ENCODE assay signal across 16 cellular contexts in the genomic region with DNA sequence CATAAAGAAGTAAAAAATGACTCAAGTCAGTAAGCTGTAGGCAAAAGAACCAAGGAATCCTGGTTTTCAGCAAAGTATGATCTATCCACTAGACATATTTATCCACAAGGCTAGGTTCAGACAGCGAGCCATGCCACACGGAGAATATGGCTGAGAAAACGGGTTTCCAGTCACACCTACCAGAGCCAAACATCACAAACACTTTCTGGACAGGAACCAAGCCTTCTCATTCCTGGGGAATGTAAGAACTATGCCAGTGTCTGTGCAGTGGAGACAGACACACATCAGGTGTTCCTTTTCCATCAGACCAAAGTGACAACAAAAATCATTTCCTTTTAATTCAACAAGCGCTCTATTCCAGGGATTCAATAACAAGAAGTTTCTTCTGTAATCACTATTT. TPM values are rescaled to one million over a fixed set of nuclear protein-coding genes. Genes with fewer than 3 reads are reported as not detected.
A peak's percentile ranks its signal among the peaks of the same experiment; 100 is the strongest.
DNase-seq lines count a peak whose midpoint lies in the region; ATAC-seq and TF ChIP-seq lines count a peak whose summit lies in the region.
"Had no signal": no experiment of that assay in that cellular context is flagged by ENCODE, and none has a peak within 500 bp of the region (broad histone marks: within the 10 kb centered on the region; RNA-seq: fewer than 3 reads in every experiment).

No MANE protein-coding gene starts in this region.

- peak; percentile 82 to 91 (median 88) for ATAC-seq in psoas muscle
- ATAC-seq: left lobe of liver had no signal

- no peak overlapping the region for H3K4me3 ChIP-seq in SK-N-SH (ENCODE audit: low read depth in 2 of 2, low read length in 1 of 2)
- H3K4me3 ChIP-seq in epithelial cell of proximal tubule (ENCODE audit: low read depth, low read length): no peak overlapping the region
- no peak overlapping the region for H3K4me3 ChIP-seq in psoas muscle

- H2AFZ ChIP-seq in SK-N-SH (ENCODE audit: low read depth): no peak overlapping the region

- peak overlapping the region; percentile 57; the same call in 1 of the 2 replicates for H3K9ac ChIP-seq in SK-N-SH

- peaks cover 79 to 82% of the 10 kb centered on the region in 2 experiments for H3K36me3 ChIP-seq in SK-N-SH (replicated peaks in 1 of 2; ENCODE audit: control insufficient read depth in 1 of 2, insufficient read depth in 2 of 2, low read length in 1 of 2)
- H3K36me3 ChIP-seq in psoas muscle (ENCODE audit: insufficient read depth in 1 of 2, low read depth in 1 of 2): peaks cover 25 to 97% of the 10 kb centered on the region in 2 donors

- H3F3A ChIP-seq in SK-N-SH (replicated peaks; ENCODE audit: insufficient read depth): peaks cover 49% of the 10 kb centered on the region

- no peaks in the 10 kb centered on the region for H3K9me2 ChIP-seq in SK-N-SH

- H3K9me3 ChIP-seq in SK-N-SH (no peaks in the 10 kb centered on the region), psoas muscle (no peaks in the 10 kb centered on the region)

- H3K27ac ChIP-seq in SK-N-SH (ENCODE audit: low read depth in 2 of 2, low read length in 1 of 2) (peak overlapping the region; percentile 67 to 90), psoas muscle (peak overlapping the region; percentile 76)

- CTCF ChIA-PET in SK-N-SH (lab: Yijun Ruan, JAX): interaction anchor here (0.6 to 1.5 kb wide), 3 partner anchors 34 to 169 kb away, joined by 3 to 4 read pairs (median 4); a partner anchor contains a TSS

- peak overlapping the region; percentile 28; the same call in 1 of the 2 replicates for H3K4me2 ChIP-seq in SK-N-SH

- 47% methylated on average over 4 of the region's 4 CpGs for WGBS in SK-N-SH (ENCODE audit: low lambda C conversion rate)
- WGBS in psoas muscle, 3 donors: 33 to 49% (median 34%) methylated on average over 4 of the region's 4 CpGs

- intact Hi-C loops in psoas muscle (cut with DNase I): no loop called here

- no peaks in the 10 kb centered on the region for H3K79me2 ChIP-seq in SK-N-SH (ENCODE audit: insufficient read depth)

- POLR2A ChIA-PET in SK-N-SH (lab: Yijun Ruan, JAX): no interaction called here

- TF ChIP-seq RAD21 in SK-N-SH (IDR thresholded peaks at IDR 0.05; ENCODE audit: low read length): no peak

- TF ChIP-seq CTCF in SK-N-SH (IDR thresholded peaks at IDR 0.05) (no peak), epithelial cell of proximal tubule (conservative IDR thresholded peaks at IDR 0.05; ENCODE audit: low read depth, low read length) (no peak), psoas muscle (IDR thresholded peaks at IDR 0.05) (no peak)

- peak in 1 of 2 experiments; percentile 53; a peak in 1 of 4 replicates for TF ChIP-seq EP300 in SK-N-SH (IDR thresholded peaks at IDR 0.05; ENCODE audit: borderline replicate concordance in 1 of 2, low read depth in 1 of 2, low read length in 1 of 2)

- H3K27me3 ChIP-seq in SK-N-SH (ENCODE audit: insufficient read depth): no peaks in the 10 kb centered on the region
- no peaks in the 10 kb centered on the region for H3K27me3 ChIP-seq in psoas muscle (ENCODE audit: insufficient read depth in 3 of 3, low read length in 2 of 3)

- peaks cover 0 to 25% of the 10 kb centered on the region in 2 experiments; a peak in 2 of 4 replicates for H3K4me1 ChIP-seq in SK-N-SH (ENCODE audit: control insufficient read depth in 1 of 2, insufficient read depth in 2 of 2, low read depth in 1 of 2, low read length in 1 of 2)
- H3K4me1 ChIP-seq in psoas muscle: peaks cover 11% of the 10 kb centered on the region

- H4K20me1 ChIP-seq in SK-N-SH (ENCODE audit: insufficient read depth): no peaks in the 10 kb centered on the region

- DNase-seq in Daoy (ENCODE audit: low read depth) (peak; percentile 75), SK-N-SH (no peak), epithelial cell of proximal tubule (ENCODE audit: low read depth) (peak; percentile 35), psoas muscle (no peak), foreskin melanocyte (no peak), GDM1 (lab: John Stamatoyannopoulos, UW) (no peak), NCI-H2171 treated with DMSO at 0.1 percent for 48 hours (lab: John Stamatoyannopoulos, UW) (no peak)
- DNase-seq in activated CD4-positive, alpha-beta T cell treated with anti-CD3 and anti-CD28 coated beads for 48 hours: no peak
- DNase-seq: activated effector memory CD4-positive, alpha-beta T cell treated with Interleukin-2 at 50 U/mL for 16 hours; cerebellar nuclear complex; NCI-H1930; nucleus accumbens; stimulated activated CD4-positive, alpha-beta T cell treated with anti-CD3 and anti-CD28 coated beads, Interleukin-2, amount 100 ng/mL, for 48 hours; stimulated activated naive CD4-positive, alpha-beta T cell; T-helper 1 cell had no signal

TF ChIP-seq in SK-N-SH, 30 proteins besides CTCF, POLR2A, EP300 and RAD21:
- TF ChIP-seq, protein P1, sequence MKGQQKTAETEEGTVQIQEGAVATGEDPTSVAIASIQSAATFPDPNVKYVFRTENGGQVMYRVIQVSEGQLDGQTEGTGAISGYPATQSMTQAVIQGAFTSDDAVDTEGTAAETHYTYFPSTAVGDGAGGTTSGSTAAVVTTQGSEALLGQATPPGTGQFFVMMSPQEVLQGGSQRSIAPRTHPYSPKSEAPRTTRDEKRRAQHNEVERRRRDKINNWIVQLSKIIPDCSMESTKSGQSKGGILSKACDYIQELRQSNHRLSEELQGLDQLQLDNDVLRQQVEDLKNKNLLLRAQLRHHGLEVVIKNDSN (IDR thresholded peaks at IDR 0.05; ENCODE audit: borderline replicate concordance, low read depth): no peak
- TF ChIP-seq TCF12 (IDR thresholded peaks at IDR 0.05) (peak; percentile 69), NFIC (IDR thresholded peaks at IDR 0.05; ENCODE audit: borderline replicate concordance) (peak; percentile 90), FOXM1 (IDR thresholded peaks at IDR 0.05; ENCODE audit: low read depth) (no peak), TEAD4 (IDR thresholded peaks at IDR 0.05; ENCODE audit: borderline replicate concordance, insufficient read depth) (peak; percentile 46; the same call in 1 of the 2 replicates), EZH2phosphoT487 (IDR thresholded peaks at IDR 0.05; ENCODE audit: borderline replicate concordance, low read depth) (no peak), JUND (IDR thresholded peaks at IDR 0.05) (peak; percentile 49), FOXJ3 (CRISPR knock-in tag; IDR thresholded peaks at IDR 0.05) (no peak), TAF1 (IDR thresholded peaks at IDR 0.05; ENCODE audit: borderline replicate concordance, low read depth, low read length) (no peak)
- TF ChIP-seq, protein P2, sequence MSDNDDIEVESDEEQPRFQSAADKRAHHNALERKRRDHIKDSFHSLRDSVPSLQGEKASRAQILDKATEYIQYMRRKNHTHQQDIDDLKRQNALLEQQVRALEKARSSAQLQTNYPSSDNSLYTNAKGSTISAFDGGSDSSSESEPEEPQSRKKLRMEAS (IDR thresholded peaks at IDR 0.05; ENCODE audit: low read depth): peak; percentile 61; the same call in 1 of the 2 replicates
- TF ChIP-seq, protein P3, sequence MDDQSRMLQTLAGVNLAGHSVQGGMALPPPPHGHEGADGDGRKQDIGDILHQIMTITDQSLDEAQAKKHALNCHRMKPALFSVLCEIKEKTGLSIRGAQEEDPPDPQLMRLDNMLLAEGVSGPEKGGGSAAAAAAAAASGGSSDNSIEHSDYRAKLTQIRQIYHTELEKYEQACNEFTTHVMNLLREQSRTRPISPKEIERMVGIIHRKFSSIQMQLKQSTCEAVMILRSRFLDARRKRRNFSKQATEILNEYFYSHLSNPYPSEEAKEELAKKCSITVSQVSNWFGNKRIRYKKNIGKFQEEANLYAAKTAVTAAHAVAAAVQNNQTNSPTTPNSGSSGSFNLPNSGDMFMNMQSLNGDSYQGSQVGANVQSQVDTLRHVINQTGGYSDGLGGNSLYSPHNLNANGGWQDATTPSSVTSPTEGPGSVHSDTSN (IDR thresholded peaks at IDR 0.05): peak; percentile 60; the same call in 1 of the 2 replicates
TF ChIP-seq in SK-N-SH: peak in this region for 6.

RNA-seq across cellular contexts. Expression of a gene that starts 41.1 kb away (rescaled TPM):
- 24.6 and 27.9 TPM in 2 replicates for total RNA-seq in Daoy (2014; rRNA removed; shearing (Covaris generic))
- polyA plus RNA-seq in SK-N-SH (2012; rRNA removed) (35.1 and 50.8 TPM in 2 replicates), psoas muscle (10 to 100 TPM in 2 of 3 donors, 1 to 10 TPM in 1; 8.5 to 21.5 (median 13.1) TPM)
- 27.0 and 33.1 TPM in 2 replicates for polyA plus RNA-seq in SK-N-SH (2012; cell fraction: cytosol; rRNA removed)
- 62.9 and 79.3 TPM in 2 replicates for polyA plus RNA-seq in SK-N-SH (2012; cell fraction: nucleus; rRNA removed)
- total RNA-seq in epithelial cell of proximal tubule (28.9 and 35.7 TPM in 2 replicates), psoas muscle (10 to 100 TPM; 15.0 to 24.6 (median 18.7) TPM)

RNA-seq across cellular contexts. Expression of a gene that starts 41.2 kb away (rescaled TPM):
- total RNA-seq in Daoy (2014; rRNA removed; shearing (Covaris generic)): 34.8 and 49.4 TPM in 2 replicates
- 42.6 and 56.7 TPM in 2 replicates for polyA plus RNA-seq in SK-N-SH (2012; rRNA removed)
- 65.7 and 79.5 TPM in 2 replicates for polyA plus RNA-seq in SK-N-SH (2012; cell fraction: cytosol; rRNA removed)
- 20.8 and 36.2 TPM in 2 replicates for polyA plus RNA-seq in SK-N-SH (2012; cell fraction: nucleus; rRNA removed)
- 21.4 and 22.9 TPM in 2 replicates for total RNA-seq in epithelial cell of proximal tubule
- 10 to 100 TPM; 22.9 to 33.5 (median 29.1) TPM for total RNA-seq in psoas muscle
- 10 to 100 TPM; 11.0 to 57.4 (median 33.3) TPM for polyA plus RNA-seq in psoas muscle

RNA-seq across cellular contexts. Expression of a gene that starts 59.8 kb away (rescaled TPM):
- 7.6 and 9.6 TPM in 2 replicates for total RNA-seq in Daoy (2014; rRNA removed; shearing (Covaris generic))
- polyA plus RNA-seq in SK-N-SH (2012; rRNA removed): 34.4 and 58.8 TPM in 2 replicates
- 30.9 and 41.3 TPM in 2 replicates for polyA plus RNA-seq in SK-N-SH (2012; cell fraction: cytosol; rRNA removed)
- 136 and 138 TPM in 2 replicates for polyA plus RNA-seq in SK-N-SH (2012; cell fraction: nucleus; rRNA removed)
- 33.1 and 39.5 TPM in 2 replicates for total RNA-seq in epithelial cell of proximal tubule
- 10 to 100 TPM; 11.8 to 51.4 (median 24.2) TPM for total RNA-seq in psoas muscle
- 1 to 10 TPM; 2.4 to 6.1 (median 3.2) TPM for polyA plus RNA-seq in psoas muscle

Comparison
In these comparisons a context has a peak if more than half of its experiments do, and no peak if none do; other contexts are left out.
1. DNase-seq: peak in Daoy (single experiment) and epithelial cell of proximal tubule (single experiment); none in SK-N-SH (single experiment), psoas muscle (0 of 2), activated CD4-positive, alpha-beta T cell treated with anti-CD3 and anti-CD28 coated beads for 48 hours (single experiment), foreskin melanocyte (single experiment), GDM1 (single experiment) and NCI-H2171 treated with DMSO at 0.1 percent for 48 hours (single experiment).